9 cellular contexts compared by ENCODE assay signal in genomic region chr18:903703-904102, GRCh38.
DNase-seq lines count a peak whose midpoint lies in the region; ATAC-seq and TF ChIP-seq lines count a peak whose summit lies in the region.
"Had no signal": no experiment of that assay in that cellular context is flagged by ENCODE, and none has a peak within 500 bp of the region (broad histone marks: within the 10 kb centered on the region; RNA-seq: fewer than 3 reads in every experiment).

No MANE protein-coding gene starts in this region.

- H3K27me3 Mint-ChIP-seq in nephron (ENCODE audit: low read depth), result peaks cover 92% of the 10 kb centered on the region

- peak overlapping the region; percentile 55 to 82 (median 62) for H3K4me3 Mint-ChIP-seq in nephron

- H3K4me3 ChIP-seq in choroid plexus epithelial cell (ENCODE audit: low read depth, low read length), result no peak overlapping the region
- H3K4me3 ChIP-seq: thoracic aorta had no signal

- H3K9me3 Mint-ChIP-seq in nephron, result peaks cover 3% of the 10 kb centered on the region

- no peak overlapping the region for H3K27ac Mint-ChIP-seq in nephron

- no peak for ATAC-seq in HG02870 (IDR thresholded peaks at IDR 0.05; ENCODE audit: unreplicated experiment)

- DNase-seq in DMS79 treated with DMSO at 0.1 percent for 48 hours (lab: John Stamatoyannopoulos, UW), result peak; percentile 60
- no peak for DNase-seq in DMS79 (lab: John Stamatoyannopoulos, UW)
- peak; percentile 22 to 41 for DNase-seq in SHP77 (lab: John Stamatoyannopoulos, UW)
- peak; percentile 62 for DNase-seq in choroid plexus epithelial cell (ENCODE audit: low read depth)
- no peak for DNase-seq in GM10248 (ENCODE audit: extremely low spot score)
- no peak for DNase-seq in activated effector memory CD4-positive, alpha-beta T cell treated with anti-CD3 and anti-CD28 coated beads, Interleukin-2, amount 50 U/mL, for 16 hours

- H3K36me3 Mint-ChIP-seq in nephron (ENCODE audit: low read depth), result no peaks in the 10 kb centered on the region

- CTCF ChIA-PET in GM10248 (lab: Yijun Ruan, JAX), result interaction anchor here (1.0 kb wide), 1 partner anchor 17 kb away, joined by 3 read pairs; no protein-coding TSS in a partner anchor

- POLR2A ChIA-PET in GM10248 (lab: Yijun Ruan, JAX), result no interaction called here

- peaks cover 21% of the 10 kb centered on the region for H3K4me1 Mint-ChIP-seq in nephron

- TF ChIP-seq CTCF in choroid plexus epithelial cell (conservative IDR thresholded peaks at IDR 0.05; ENCODE audit: low read depth, low read length) (no peak), nephron (IDR thresholded peaks at IDR 0.05; ENCODE audit: unreplicated experiment in 3 of 3) (no peak), GM10248 (IDR thresholded peaks at IDR 0.05; ENCODE audit: control extremely low read depth, extremely low read depth, low read depth, missing control alignments) (no peak)

Comparison
In these comparisons a context has a peak if more than half of its experiments do, and no peak if none do; other contexts are left out.
1. DNase-seq: peak in DMS79 treated with DMSO at 0.1 percent for 48 hours (single experiment), SHP77 (2 of 2) and choroid plexus epithelial cell (single experiment); none in DMS79 (single experiment), GM10248 (single experiment) and activated effector memory CD4-positive, alpha-beta T cell treated with anti-CD3 and anti-CD28 coated beads, Interleukin-2, amount 50 U/mL, for 16 hours (single experiment).